Comparison of ENCODE assay signal across 1 cellular context in the genomic region with DNA sequence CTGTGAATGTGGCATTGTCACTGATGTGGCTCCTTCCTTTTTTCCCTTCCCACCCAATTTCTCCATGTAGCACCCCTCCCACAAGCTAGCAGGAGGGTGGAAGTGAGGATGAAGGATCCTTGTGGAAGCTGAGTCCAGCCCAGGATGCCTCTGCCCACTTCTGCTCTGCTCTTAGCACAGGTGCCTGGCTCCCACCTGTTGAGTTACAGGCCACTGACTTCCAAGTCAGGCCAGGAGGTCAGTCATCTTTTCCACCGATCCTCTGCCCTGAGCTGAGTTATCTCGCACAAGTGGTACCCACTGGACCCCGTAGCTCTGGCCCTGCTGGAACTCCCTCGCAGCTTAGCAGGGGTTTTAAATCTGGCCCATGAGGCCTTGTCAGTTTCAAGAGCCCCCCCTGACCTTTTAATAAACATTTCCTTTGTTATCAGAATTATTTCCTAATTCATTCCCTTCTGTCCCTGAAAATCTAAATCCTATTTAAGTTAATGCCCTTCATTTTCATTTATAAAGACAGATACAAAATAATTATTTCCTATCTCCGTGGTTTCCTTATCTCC.
TF ChIP-seq lines count a peak whose summit lies in the region.

No MANE protein-coding gene starts in this region.

TF ChIP-seq in SK-N-SH treated with all-trans-retinoic acid at 6 μM for 48 hours, 23 proteins besides CTCF, POLR2A, EP300 and RAD21 (continued from another document):
- TF ChIP-seq, protein P1, sequence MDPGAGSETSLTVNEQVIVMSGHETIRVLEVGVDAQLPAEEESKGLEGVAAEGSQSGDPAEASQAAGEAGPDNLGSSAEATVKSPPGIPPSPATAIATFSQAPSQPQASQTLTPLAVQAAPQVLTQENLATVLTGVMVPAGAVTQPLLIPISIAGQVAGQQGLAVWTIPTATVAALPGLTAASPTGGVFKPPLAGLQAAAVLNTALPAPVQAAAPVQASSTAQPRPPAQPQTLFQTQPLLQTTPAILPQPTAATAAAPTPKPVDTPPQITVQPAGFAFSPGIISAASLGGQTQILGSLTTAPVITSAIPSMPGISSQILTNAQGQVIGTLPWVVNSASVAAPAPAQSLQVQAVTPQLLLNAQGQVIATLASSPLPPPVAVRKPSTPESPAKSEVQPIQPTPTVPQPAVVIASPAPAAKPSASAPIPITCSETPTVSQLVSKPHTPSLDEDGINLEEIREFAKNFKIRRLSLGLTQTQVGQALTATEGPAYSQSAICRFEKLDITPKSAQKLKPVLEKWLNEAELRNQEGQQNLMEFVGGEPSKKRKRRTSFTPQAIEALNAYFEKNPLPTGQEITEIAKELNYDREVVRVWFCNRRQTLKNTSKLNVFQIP (CRISPR knock-in tag; IDR thresholded peaks at IDR 0.05; ENCODE audit: borderline replicate concordance, low read depth): no peak
- TF ChIP-seq ZFP30 (CRISPR knock-in tag; IDR thresholded peaks at IDR 0.05) (no peak), TOX (CRISPR knock-in tag; IDR thresholded peaks at IDR 0.05; ENCODE audit: borderline replicate concordance) (no peak), ZFP3 (CRISPR knock-in tag; IDR thresholded peaks at IDR 0.05) (no peak), TCF4 (CRISPR knock-in tag; IDR thresholded peaks at IDR 0.05; ENCODE audit: borderline replicate concordance) (no peak), ZNF565 (CRISPR knock-in tag; conservative IDR thresholded peaks at IDR 0.05; ENCODE audit: low read depth) (no peak), ZNF8 (CRISPR knock-in tag; IDR thresholded peaks at IDR 0.05) (no peak), ZC3H10 (CRISPR knock-in tag; IDR thresholded peaks at IDR 0.05) (no peak), RARB (CRISPR knock-in tag; IDR thresholded peaks at IDR 0.05) (no peak), SNAI2 (CRISPR knock-in tag; IDR thresholded peaks at IDR 0.05) (no peak), PPARA (CRISPR knock-in tag; IDR thresholded peaks at IDR 0.05; ENCODE audit: borderline replicate concordance) (no peak), CSRNP3 (CRISPR knock-in tag; IDR thresholded peaks at IDR 0.05) (no peak), ISL1 (CRISPR knock-in tag; IDR thresholded peaks at IDR 0.05) (no peak), ARNTL (CRISPR knock-in tag; IDR thresholded peaks at IDR 0.05; ENCODE audit: borderline replicate concordance, low read depth) (no peak), ESRRG (CRISPR knock-in tag; IDR thresholded peaks at IDR 0.05) (no peak), OSR1 (CRISPR knock-in tag; IDR thresholded peaks at IDR 0.05) (no peak)
- TF ChIP-seq, protein P2, sequence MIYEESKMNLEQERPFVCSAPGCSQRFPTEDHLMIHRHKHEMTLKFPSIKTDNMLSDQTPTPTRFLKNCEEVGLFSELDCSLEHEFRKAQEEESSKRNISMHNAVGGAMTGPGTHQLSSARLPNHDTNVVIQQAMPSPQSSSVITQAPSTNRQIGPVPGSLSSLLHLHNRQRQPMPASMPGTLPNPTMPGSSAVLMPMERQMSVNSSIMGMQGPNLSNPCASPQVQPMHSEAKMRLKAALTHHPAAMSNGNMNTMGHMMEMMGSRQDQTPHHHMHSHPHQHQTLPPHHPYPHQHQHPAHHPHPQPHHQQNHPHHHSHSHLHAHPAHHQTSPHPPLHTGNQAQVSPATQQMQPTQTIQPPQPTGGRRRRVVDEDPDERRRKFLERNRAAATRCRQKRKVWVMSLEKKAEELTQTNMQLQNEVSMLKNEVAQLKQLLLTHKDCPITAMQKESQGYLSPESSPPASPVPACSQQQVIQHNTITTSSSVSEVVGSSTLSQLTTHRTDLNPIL (CRISPR knock-in tag; IDR thresholded peaks at IDR 0.05; ENCODE audit: low read depth): no peak
